Comparison of ENCODE assay signal across 8 cellular contexts in genomic region chr2:46297546-46298271, GRCh38. TPM values are rescaled to one million over a fixed set of nuclear protein-coding genes. Genes with fewer than 3 reads are reported as not detected.
DNase-seq lines count a peak whose midpoint lies in the region; ATAC-seq and TF ChIP-seq lines count a peak whose summit lies in the region.

No MANE protein-coding gene starts in this region.

- DNase-seq in AG04449 (ENCODE audit: low read depth, low spot score) (no peak), T follicular helper cell (ENCODE audit: low read depth) (peak; percentile 63), spleen (peak; percentile 94), cortex of kidney (lab: John Stamatoyannopoulos, UW) (no peak)

- TF ChIP-seq POLR2A in spleen (IDR thresholded peaks at IDR 0.05): no peak

- CTCF ChIA-PET in AG04449 (lab: Yijun Ruan, JAX): interaction anchor here (0.9 to 4.0 kb wide), 7 partner anchors 15 to 288 kb away, joined by 3 to 27 read pairs (median 5); no protein-coding TSS in a partner anchor

- H3K4me3 ChIP-seq in AG04449 (ENCODE audit: low read depth, low read length) (peak overlapping the region; percentile 83), iPS-18c (ENCODE audit: insufficient read depth, low read depth, low read length) (peak overlapping the region; percentile 60), spleen (peak overlapping the region; percentile 53 to 93 (median 78))

- H3K27me3 ChIP-seq in spleen (replicated peaks in 1 of 7): peaks cover 0 to 67% (median 27%) of the 10 kb centered on the region in 7 donors

- peaks cover 5 to 67% (median 42%) of the 10 kb centered on the region in 6 donors for H3K4me1 ChIP-seq in spleen

- TF ChIP-seq CTCF in AG04449 (IDR thresholded peaks at IDR 0.05; ENCODE audit: insufficient read depth, low read length, missing control alignments) (no peak), spleen (IDR thresholded peaks at IDR 0.05 in 8 of 11, conservative IDR thresholded peaks at IDR 0.05 in 3 of 11) (no peak)

- H3K9me3 ChIP-seq in iPS-18c (ENCODE audit: control insufficient read depth, insufficient read depth, low read length) (no peaks in the 10 kb centered on the region), spleen (no peaks in the 10 kb centered on the region)

- intact Hi-C loops in spleen (cut with DNase I; ENCODE audit: low total_unique reads): loop anchor here (2.0 kb wide), 1 partner anchor 51 kb away; no protein-coding TSS in a partner anchor

- H3K27ac ChIP-seq in angular gyrus (ENCODE audit: low read depth, low read length) (peak overlapping the region; percentile 62), spleen (peak overlapping the region; percentile 81 to 96 (median 92))

- peak; percentile 17 for ATAC-seq in GM19043 (IDR thresholded peaks at IDR 0.05; ENCODE audit: low read depth, unreplicated experiment)
- ATAC-seq in HG03442 (IDR thresholded peaks at IDR 0.05; ENCODE audit: unreplicated experiment): peak; percentile 18

- 0 to 1% (median 1%) methylated on average over 45 to 65 of the region's 65 CpGs for WGBS in spleen, 5 donors

- H3K36me3 ChIP-seq in spleen: no peaks in the 10 kb centered on the region

- POLR2A ChIA-PET in AG04449 (lab: Yijun Ruan, JAX): interaction anchor here (0.7 to 2.5 kb wide), 39 partner anchors 9 to 305 kb away, joined by 3 to 17 read pairs (median 5); no protein-coding TSS in a partner anchor

RNA-seq across cellular contexts. Expression of gene EPAS1, which starts 0.5 kb away (rescaled TPM):
- total RNA-seq in spleen: 100 to 1,000 TPM; 145 to 330 (median 233) TPM
- 10 to 100 TPM; 30.5 to 58.1 (median 38.5) TPM for polyA plus RNA-seq in spleen

Comparison
In these comparisons a context has a peak if more than half of its experiments do, and no peak if none do; other contexts are left out.
1. DNase-seq: peak in T follicular helper cell (single experiment) and spleen (single experiment); none in AG04449 (single experiment) and cortex of kidney (single experiment).
2. Peak in every context shown above with its lines, with median percentiles within 50 percentile points of each other: H3K4me3 ChIP-seq.